Comparison of ENCODE assay signal across 27 cellular contexts in the genomic region with DNA sequence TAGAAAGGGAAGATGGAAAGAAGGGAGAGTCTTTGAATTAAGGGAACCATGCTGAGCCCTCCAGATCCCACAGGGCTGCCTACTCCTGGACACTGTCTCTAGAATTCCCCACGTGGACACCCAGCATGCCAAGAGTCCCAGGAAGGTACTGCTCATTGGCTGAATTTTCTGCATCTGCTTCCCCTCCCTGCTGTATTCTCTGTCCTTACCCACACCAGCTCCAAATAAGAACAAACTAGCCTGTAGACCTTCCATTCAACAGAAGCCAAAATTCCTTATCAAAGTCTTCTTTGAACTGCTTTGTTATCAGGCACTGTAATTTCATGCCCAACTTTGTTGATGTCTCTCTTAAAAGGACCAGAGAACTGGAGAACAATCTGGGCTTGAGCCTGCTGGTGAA.
"Had no signal": no experiment of that assay in that cellular context is flagged by ENCODE, and none has a peak within 500 bp of the region (broad histone marks: within the 10 kb centered on the region; RNA-seq: fewer than 3 reads in every experiment).

No MANE protein-coding gene starts in this region.

- H3K4me3 ChIP-seq: sigmoid colon, tibial artery had no signal

- H3K4me1 ChIP-seq: sigmoid colon, tibial artery had no signal

- ATAC-seq: activated CD8-positive, alpha-beta T cell treated with anti-CD3 and anti-CD28 coated beads for 36 hours; activated T-cell treated with anti-CD3 and anti-CD28 coated beads, Interleukin-2, amount 50 U/mL, for 4 hours; activated T-helper 17 cell treated with anti-CD3 and anti-CD28 coated beads, Interleukin-2, amount 50 U/mL, for 72 hours; esophagus mucosa; stimulated activated memory B cell treated with anti-CD40 and anti-IgM and Interleukin-4, amounts not matched to agents 10 μg/mL and 1 μg/mL and 100 μg/mL, for 72 hours; stimulated activated naive CD8-positive, alpha-beta T cell treated with anti-CD3 and anti-CD28 coated beads, Interleukin-15, amount 100 ng/mL, for 72 hours; T-helper 17 cell; WTC11 had no signal

- H3K27me3 ChIP-seq: brain microvascular endothelial cell, sigmoid colon, tibial artery had no signal

- H3K36me3 ChIP-seq: brain microvascular endothelial cell, sigmoid colon, tibial artery had no signal

- DNase-seq: activated CD4-positive, alpha-beta T cell treated with anti-CD3 and anti-CD28 coated beads for 1 hour; activated CD4-positive, alpha-beta T cell treated with anti-CD3 and anti-CD28 coated beads, Interleukin-2, amount 50 U/mL, for 1 hour; activated CD8-positive, alpha-beta T cell treated with anti-CD3 and anti-CD28 coated beads for 36 hours; activated gamma-delta T cell treated with Interleukin-2 at 50 U/mL for 16 hours; activated naive CD4-positive, alpha-beta T cell treated with anti-CD3 and anti-CD28 coated beads, Interleukin-2, amount 50 U/mL, for 16 hours; activated T-cell treated with anti-CD3 and anti-CD28 coated beads, Interleukin-2, amount 50 U/mL, for 4 hours; amniotic stem cell; brain microvascular endothelial cell; central memory CD4-positive, alpha-beta T cell; foreskin fibroblast; naive B cell; occipital lobe; posterior cingulate gyrus; sigmoid colon; small intestine; stimulated activated CD4-positive, alpha-beta T cell treated with anti-CD3 and anti-CD28 coated beads, Interleukin-1b, Interleukin-23, amount 100 ng/mL, for 48 hours; stimulated activated CD4-positive, alpha-beta T cell treated with anti-CD3 and anti-CD28 coated beads, Interleukin-4, amount 100 ng/mL, for 4 hours; stimulated activated CD8-positive, alpha-beta memory T cell treated with anti-CD3 and anti-CD28 coated beads, Interleukin-4, amount 100 ng/mL, for 48 hours; stimulated activated naive CD8-positive, alpha-beta T cell treated with anti-CD3 and anti-CD28 coated beads, Interleukin-15, amount 100 ng/mL, for 72 hours; T-helper 17 cell; tibial artery had no signal

- H3K9me3 ChIP-seq: sigmoid colon, tibial artery had no signal

- H3K27ac ChIP-seq: brain microvascular endothelial cell, sigmoid colon, tibial artery had no signal

- FAIRE-seq: astrocyte, islet of Langerhans, small intestine had no signal
